In the genomic region with DNA sequence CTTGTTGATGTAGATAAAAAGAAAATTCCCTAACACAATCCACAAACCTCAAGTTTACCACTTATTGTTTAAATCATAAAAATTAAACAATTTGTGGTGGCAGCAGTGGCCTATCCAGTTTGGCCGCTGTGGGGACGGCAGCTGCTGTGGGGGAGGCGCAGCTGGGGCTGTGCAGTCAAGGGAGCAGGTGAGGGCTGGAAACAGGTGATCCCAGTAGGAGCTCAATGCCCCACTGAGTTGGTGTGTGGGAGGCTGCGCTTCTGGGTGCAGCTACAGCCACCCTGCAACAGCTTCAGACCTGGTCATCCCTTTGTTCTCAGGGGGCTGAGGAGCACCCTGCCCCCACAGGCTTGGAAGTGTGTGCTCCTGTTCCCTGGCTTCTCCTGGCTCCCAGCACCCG, we compare ENCODE assay signal across 24 cellular contexts.
"Had no signal": no experiment of that assay in that cellular context is flagged by ENCODE, and none has a peak within 500 bp of the region (broad histone marks: within the 10 kb centered on the region; RNA-seq: fewer than 3 reads in every experiment).

No MANE protein-coding gene starts in this region.

- H3K36me3 ChIP-seq: prostate gland, right atrium auricular region, suprapubic skin, transverse colon, vagina had no signal

- H3K4me3 ChIP-seq: lung, prostate gland, right atrium auricular region, smooth muscle cell, suprapubic skin, transverse colon, vagina had no signal

- H3K27ac ChIP-seq: parathyroid adenoma, prostate gland, right atrium auricular region, suprapubic skin, transverse colon, vagina had no signal

- H3K9me3 ChIP-seq: prostate gland, right atrium auricular region, suprapubic skin, transverse colon, vagina had no signal

- DNase-seq: cortex of kidney; hypothalamus; immature natural killer cell; islet precursor cell; naive B cell; stimulated activated CD4-positive, alpha-beta T cell treated with anti-CD3 and anti-CD28 coated beads, Interleukin-12 subunit alpha, Interleukin-12 subunit beta, amount 100 ng/mL, for 4 hours; stimulated activated CD4-positive, alpha-beta T cell treated with anti-CD3 and anti-CD28 coated beads, Interleukin-1b, Interleukin-23, amount 100 ng/mL, for 48 hours; stimulated activated CD4-positive, alpha-beta T cell treated with anti-CD3 and anti-CD28 coated beads, Interleukin-4, amount 100 ng/mL, for 1 hour; stimulated activated CD8-positive, alpha-beta memory T cell treated with anti-CD3 and anti-CD28 coated beads, Interleukin-4, amount 100 ng/mL, for 48 hours; stimulated activated naive CD4-positive, alpha-beta T cell; stimulated activated naive CD8-positive, alpha-beta T cell treated with anti-CD3 and anti-CD28 coated beads, Interleukin-15, amount 100 ng/mL, for 72 hours; transverse colon had no signal

- ATAC-seq: left lobe of liver; natural killer cell treated with Interleukin-12 subunit alpha and Interleukin-12 subunit beta and Interleukin-15 and Interleukin-18, amount 100 ng/mL, for 72 hours; sciatic nerve; stimulated activated naive CD8-positive, alpha-beta T cell treated with anti-CD3 and anti-CD28 coated beads, Interleukin-15, amount 100 ng/mL, for 72 hours had no signal

- H3K27ac Mint-ChIP-seq: immature natural killer cell; memory B cell; naive B cell; natural killer cell treated with Interleukin-12 subunit alpha and Interleukin-12 subunit beta and Interleukin-15 and Interleukin-18, amount 100 ng/mL, for 72 hours; stimulated activated naive CD8-positive, alpha-beta T cell treated with anti-CD3 and anti-CD28 coated beads, Interleukin-15, amount 100 ng/mL, for 72 hours had no signal

- H3K36me3 Mint-ChIP-seq: immature natural killer cell; memory B cell; naive B cell; natural killer cell treated with Interleukin-12 subunit alpha and Interleukin-12 subunit beta and Interleukin-15 and Interleukin-18, amount 100 ng/mL, for 72 hours had no signal

- H3K4me1 Mint-ChIP-seq: immature natural killer cell; memory B cell; naive B cell; neural crest cell; stimulated activated naive CD8-positive, alpha-beta T cell treated with anti-CD3 and anti-CD28 coated beads, Interleukin-15, amount 100 ng/mL, for 72 hours had no signal

- H3K9me3 Mint-ChIP-seq: memory B cell; natural killer cell treated with Interleukin-12 subunit alpha and Interleukin-12 subunit beta and Interleukin-15 and Interleukin-18, amount 100 ng/mL, for 72 hours; neural crest cell; stimulated activated naive CD8-positive, alpha-beta T cell treated with anti-CD3 and anti-CD28 coated beads, Interleukin-15, amount 100 ng/mL, for 72 hours had no signal

- H3K27me3 ChIP-seq: right atrium auricular region, suprapubic skin, transverse colon, vagina had no signal

- H3K4me3 Mint-ChIP-seq: immature natural killer cell; memory B cell; naive B cell; natural killer cell treated with Interleukin-12 subunit alpha and Interleukin-12 subunit beta and Interleukin-15 and Interleukin-18, amount 100 ng/mL, for 72 hours; neural crest cell; stimulated activated naive CD8-positive, alpha-beta T cell treated with anti-CD3 and anti-CD28 coated beads, Interleukin-15, amount 100 ng/mL, for 72 hours had no signal

- H3K27me3 Mint-ChIP-seq: memory B cell; naive B cell; natural killer cell treated with Interleukin-12 subunit alpha and Interleukin-12 subunit beta and Interleukin-15 and Interleukin-18, amount 100 ng/mL, for 72 hours; stimulated activated naive CD8-positive, alpha-beta T cell treated with anti-CD3 and anti-CD28 coated beads, Interleukin-15, amount 100 ng/mL, for 72 hours had no signal

- H3K4me1 ChIP-seq: parathyroid adenoma, prostate gland, right atrium auricular region, suprapubic skin, transverse colon, vagina had no signal
